ENCODE assay signal across 12 cellular contexts in genomic region chr7:155291045-155291530, GRCh38. TPM values are rescaled to one million over a fixed set of nuclear protein-coding genes. Genes with fewer than 3 reads are reported as not detected.
DNase-seq lines count a peak whose midpoint lies in the region; ATAC-seq and TF ChIP-seq lines count a peak whose summit lies in the region.
"Had no signal": no experiment of that assay in that cellular context is flagged by ENCODE, and none has a peak within 500 bp of the region (broad histone marks: within the 10 kb centered on the region; RNA-seq: fewer than 3 reads in every experiment).

No MANE protein-coding gene starts in this region.

- H3K4me3 Mint-ChIP-seq in activated naive CD4-positive, alpha-beta T cell treated with anti-CD3 and anti-CD28 coated beads for 36 hours: no peak overlapping the region

- CTCF ChIA-PET in activated naive CD4-positive, alpha-beta T cell treated with anti-CD3 and anti-CD28 coated beads for 36 hours (lab: Charles Lee): interaction anchor here (0.6 kb wide), 1 partner anchor 182 kb away, joined by 3 read pairs; no protein-coding TSS in a partner anchor

- H3K9me3 Mint-ChIP-seq in activated naive CD4-positive, alpha-beta T cell treated with anti-CD3 and anti-CD28 coated beads, Interleukin-2, amount 50 U/mL, for 72 hours: no peaks in the 10 kb centered on the region
- no peaks in the 10 kb centered on the region for H3K9me3 Mint-ChIP-seq in activated naive CD4-positive, alpha-beta T cell treated with anti-CD3 and anti-CD28 coated beads for 36 hours

- TF ChIP-seq CTCF in RWPE2 (IDR thresholded peaks at IDR 0.05; ENCODE audit: poor library complexity, severe bottlenecking): no peak

- DNase-seq in activated naive CD4-positive, alpha-beta T cell treated with anti-CD3 and anti-CD28 coated beads, Interleukin-2, amount 50 U/mL, for 72 hours (ENCODE audit: low spot score in 2 of 2): peak in 1 of 2 donors; percentile 74
- no peak for DNase-seq in activated naive CD4-positive, alpha-beta T cell treated with anti-CD3 and anti-CD28 coated beads for 36 hours
- DNase-seq in RWPE2 (ENCODE audit: low spot score) (no peak), glomerular visceral epithelial cell (ENCODE audit: extremely low spot score) (peak; percentile 57), stromal cell of bone marrow (ENCODE audit: low read depth) (peak; percentile 51), GF-D8 (lab: John Stamatoyannopoulos, UW) (no peak), epidermal melanocyte (ENCODE audit: insufficient read length, low spot score) (no peak)
- DNase-seq in activated naive CD4-positive, alpha-beta T cell (lab: John Stamatoyannopoulos, UW): no peak
- DNase-seq: COR-L47, NCI-H146 had no signal

- peaks cover 31% of the 10 kb centered on the region for H3K4me1 Mint-ChIP-seq in activated naive CD4-positive, alpha-beta T cell treated with anti-CD3 and anti-CD28 coated beads for 36 hours (ENCODE audit: low read depth)

- peak overlapping the region in 1 of 2 donors; percentile 37 for H3K27ac Mint-ChIP-seq in activated naive CD4-positive, alpha-beta T cell treated with anti-CD3 and anti-CD28 coated beads, Interleukin-2, amount 50 U/mL, for 72 hours
- no peak overlapping the region for H3K27ac Mint-ChIP-seq in activated naive CD4-positive, alpha-beta T cell treated with anti-CD3 and anti-CD28 coated beads for 36 hours

- no peaks in the 10 kb centered on the region for H3K36me3 ChIP-seq in RWPE2 (ENCODE audit: low read depth)

- no peaks in the 10 kb centered on the region for H3K27me3 Mint-ChIP-seq in activated naive CD4-positive, alpha-beta T cell treated with anti-CD3 and anti-CD28 coated beads for 36 hours (ENCODE audit: low read depth)

- H3K27ac ChIP-seq in RWPE2 (ENCODE audit: poor library complexity, severe bottlenecking): no peak overlapping the region
- H3K27ac ChIP-seq: epithelial cell of prostate, parathyroid adenoma had no signal

- peak; percentile 69 to 98 for ATAC-seq in activated naive CD4-positive, alpha-beta T cell treated with anti-CD3 and anti-CD28 coated beads, Interleukin-2, amount 50 U/mL, for 72 hours
- ATAC-seq in RWPE2 (ENCODE audit: low read depth): peak; percentile 66

- no peaks in the 10 kb centered on the region for H3K9me3 ChIP-seq in RWPE2 (ENCODE audit: severe bottlenecking)

- peaks cover 5% of the 10 kb centered on the region for H3K4me1 ChIP-seq in RWPE2 (ENCODE audit: insufficient read depth, poor library complexity, severe bottlenecking)
- H3K4me1 ChIP-seq: parathyroid adenoma had no signal

- H3K36me3 Mint-ChIP-seq in activated naive CD4-positive, alpha-beta T cell treated with anti-CD3 and anti-CD28 coated beads, Interleukin-2, amount 50 U/mL, for 72 hours: no peaks in the 10 kb centered on the region
- H3K36me3 Mint-ChIP-seq in activated naive CD4-positive, alpha-beta T cell treated with anti-CD3 and anti-CD28 coated beads for 36 hours (ENCODE audit: low read depth): no peaks in the 10 kb centered on the region

- intact Hi-C loops in activated naive CD4-positive, alpha-beta T cell treated with anti-CD3 and anti-CD28 coated beads for 36 hours (cut with micrococcal nuclease): no loop called here

- no peak overlapping the region for H3K4me3 ChIP-seq in RWPE2 (ENCODE audit: severe bottlenecking)

- no peaks in the 10 kb centered on the region for H3K27me3 ChIP-seq in RWPE2 (ENCODE audit: insufficient read depth, poor library complexity, severe bottlenecking)

RNA-seq across cellular contexts. Expression of gene INSIG1, which starts 6.6 kb away (rescaled TPM):
- 10 to 100 TPM; 68.9 to 94.0 TPM for total RNA-seq in activated naive CD4-positive, alpha-beta T cell treated with anti-CD3 and anti-CD28 coated beads, Interleukin-2, amount 50 U/mL, for 72 hours
- 10 to 100 TPM; 73.2 to 74.8 TPM for total RNA-seq in activated naive CD4-positive, alpha-beta T cell treated with anti-CD3 and anti-CD28 coated beads for 36 hours

Comparison
In these comparisons a context has a peak if more than half of its experiments do, and no peak if none do; other contexts are left out.
1. DNase-seq: peak in glomerular visceral epithelial cell (single experiment) and stromal cell of bone marrow (single experiment); none in activated naive CD4-positive, alpha-beta T cell treated with anti-CD3 and anti-CD28 coated beads for 36 hours (single experiment), RWPE2 (single experiment), GF-D8 (single experiment), epidermal melanocyte (single experiment) and activated naive CD4-positive, alpha-beta T cell (0 of 4).